ENCODE assay signal across 22 cellular contexts in genomic region chr3:168341965-168342719, GRCh38.
A peak's percentile ranks its signal among the peaks of the same experiment; 100 is the strongest.
DNase-seq lines count a peak whose midpoint lies in the region; ATAC-seq, FAIRE-seq and TF ChIP-seq lines count a peak whose summit lies in the region.
"Had no signal": no experiment of that assay in that cellular context is flagged by ENCODE, and none has a peak within 500 bp of the region (broad histone marks: within the 10 kb centered on the region; RNA-seq: fewer than 3 reads in every experiment).

No MANE protein-coding gene starts in this region.

- intact Hi-C loops in pancreas (cut with DNase I) (no loop called here), lower leg skin (cut with DNase I; ENCODE audit: low total_unique reads) (no loop called here)

- H3K36me3 ChIP-seq in adipocyte (ENCODE audit: control insufficient read depth, insufficient read depth, low read length, severe bottlenecking), result no peaks in the 10 kb centered on the region
- no peaks in the 10 kb centered on the region for H3K36me3 ChIP-seq in pancreas
- H3K36me3 ChIP-seq: adrenal gland had no signal

- TF ChIP-seq POLR2A in lower leg skin (IDR thresholded peaks at IDR 0.05), result no peak

- in situ Hi-C loops in GM13976 (cut with MboI; ENCODE audit: low sequenced_read_pairs, unreplicated experiment), result no loop called here

- no peak overlapping the region for H3K4me3 ChIP-seq in adipocyte (ENCODE audit: low read length)
- H3K4me3 ChIP-seq in pancreas, result no peak overlapping the region
- no peak overlapping the region for H3K4me3 ChIP-seq in lower leg skin (ENCODE audit: low read depth, poor library complexity, severe bottlenecking)
- H3K4me3 ChIP-seq: adrenal gland, K562, lung had no signal

- 19 to 20% methylated on average over 2 of the region's 2 CpGs for WGBS in pancreas, 2 donors
- WGBS in lower leg skin, 2 donors, result 47 to 59% methylated on average over 2 of the region's 2 CpGs

- peaks cover 85% of the 10 kb centered on the region for H3K27me3 ChIP-seq in adipocyte (replicated peaks; ENCODE audit: control insufficient read depth, insufficient read depth, low read length)
- no peaks in the 10 kb centered on the region for H3K27me3 ChIP-seq in pancreas
- H3K27me3 ChIP-seq: adrenal gland had no signal

- FAIRE-seq in pancreas (lab: Jason Lieb, UNC), result no peak
- FAIRE-seq: K562, TTC549 had no signal

- no peak for TF ChIP-seq CTCF in pancreas (IDR thresholded peaks at IDR 0.05)
- no peak for TF ChIP-seq CTCF in lower leg skin (IDR thresholded peaks at IDR 0.05)
- TF ChIP-seq CTCF in GM13976 (IDR thresholded peaks at IDR 0.05; ENCODE audit: borderline replicate concordance, control extremely low read depth, extremely low read depth, insufficient read depth, missing control alignments), result no peak

- no peak overlapping the region for H3K27ac ChIP-seq in pancreas
- H3K27ac ChIP-seq: adrenal gland had no signal

- ATAC-seq in left lobe of liver, result peak; percentile 80
- peak in 3 of 4 donors; percentile 69 to 74 (median 69) for ATAC-seq in pancreas
- no peak for ATAC-seq in HG03108 (IDR thresholded peaks at IDR 0.05; ENCODE audit: unreplicated experiment)
- ATAC-seq: K562, natural killer cell, Right ventricle myocardium inferior had no signal

- DNase-seq in NCI-H146 (lab: John Stamatoyannopoulos, UW) (peak; percentile 70), adipocyte (ENCODE audit: low read depth) (peak; percentile 19), left lobe of liver (ENCODE audit: low spot score) (no peak), pancreas (no peak), lower leg skin (ENCODE audit: low spot score in 2 of 2) (no peak), GM03348 (ENCODE audit: low spot score) (no peak), GM13976 (ENCODE audit: low spot score) (no peak)
- DNase-seq: activated CD4-positive, alpha-beta T cell treated with anti-CD3 and anti-CD28 coated beads for 48 hours; activated effector memory CD4-positive, alpha-beta T cell treated with Interleukin-2 at 50 U/mL for 16 hours; adrenal gland; CD4-positive, CD25-positive, alpha-beta regulatory T cell; DMS153; effector memory CD4-positive, alpha-beta T cell; natural killer cell; NCI-H1930; NCI-H446 treated with DMSO at 0.1 percent for 48 hours; SW 1271 had no signal

- H3K9ac ChIP-seq in adipocyte (ENCODE audit: low read length), result no peak overlapping the region

- H3K4me1 ChIP-seq in adipocyte (ENCODE audit: control insufficient read depth, insufficient read depth, low read length) (peaks cover 19% of the 10 kb centered on the region), pancreas (peaks cover 14 to 22% (median 19%) of the 10 kb centered on the region in 3 donors)
- H3K4me1 ChIP-seq: adrenal gland had no signal

- H3K9me3 ChIP-seq in adipocyte (ENCODE audit: control insufficient read depth, low read length), result peaks cover 3% of the 10 kb centered on the region
- no peaks in the 10 kb centered on the region for H3K9me3 ChIP-seq in pancreas
- H3K9me3 ChIP-seq: adrenal gland had no signal

Comparison
In these comparisons a context has a peak if more than half of its experiments do, and no peak if none do; other contexts are left out.
1. DNase-seq: peak in NCI-H146 (single experiment) and adipocyte (single experiment); none in left lobe of liver (single experiment), pancreas (0 of 6), lower leg skin (0 of 2), GM03348 (single experiment) and GM13976 (single experiment).